29 cellular contexts compared by ENCODE assay signal in the genomic region with DNA sequence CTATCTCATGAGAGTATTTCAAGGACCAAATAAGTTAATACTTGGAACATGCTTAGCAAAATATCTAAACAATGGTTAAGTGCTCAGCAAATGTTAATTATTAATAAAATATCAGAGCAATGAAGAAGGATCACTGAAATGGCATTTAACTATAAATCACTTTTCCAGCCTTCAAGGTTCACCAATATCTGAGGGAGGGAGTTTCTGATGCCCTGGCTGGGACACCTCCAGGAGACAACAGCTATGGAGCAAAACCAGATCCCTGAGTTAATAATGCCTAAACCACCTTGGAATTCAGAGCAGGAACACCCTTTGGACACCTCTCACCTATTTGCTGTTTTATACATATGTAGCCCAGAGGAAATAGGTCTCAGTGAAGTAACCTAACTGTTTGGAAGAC.
"Had no signal": no experiment of that assay in that cellular context is flagged by ENCODE, and none has a peak within 500 bp of the region (broad histone marks: within the 10 kb centered on the region; RNA-seq: fewer than 3 reads in every experiment).

No MANE protein-coding gene starts in this region.

- H3K4me1 Mint-ChIP-seq: memory B cell, natural killer cell had no signal

- ATAC-seq: foreskin keratinocyte; gastroesophageal sphincter; heart left ventricle; left lobe of liver; natural killer cell; pancreas; sciatic nerve; stimulated activated naive CD8-positive, alpha-beta T cell treated with anti-CD3 and anti-CD28 coated beads, Interleukin-15, amount 100 ng/mL, for 72 hours had no signal

- H3K4me2 ChIP-seq: hepatocyte, smooth muscle cell had no signal

- H3K36me3 Mint-ChIP-seq: memory B cell, natural killer cell, type B pancreatic cell had no signal

- H3K27ac ChIP-seq: coronary artery, foreskin keratinocyte, heart left ventricle, hepatocyte, neutrophil, pancreas, right atrium auricular region, thyroid gland had no signal

- H3K9me3 ChIP-seq: esophagus muscularis mucosa, gastroesophageal sphincter, heart left ventricle, neutrophil, pancreas, right atrium auricular region, thyroid gland had no signal

- DNase-seq: dermis blood vessel endothelial cell; effector memory CD4-positive, alpha-beta T cell; foreskin keratinocyte; heart left ventricle; islet precursor cell; natural killer cell; pancreas; stimulated activated CD4-positive, alpha-beta T cell treated with anti-CD3 and anti-CD28 coated beads, Interleukin-12 subunit alpha, Interleukin-12 subunit beta, amount 100 ng/mL, for 4 hours; stimulated activated CD4-positive, alpha-beta T cell treated with anti-CD3 and anti-CD28 coated beads, Interleukin-1b, Interleukin-23, amount 100 ng/mL, for 48 hours; stimulated activated CD4-positive, alpha-beta T cell treated with anti-CD3 and anti-CD28 coated beads, Interleukin-4, amount 100 ng/mL, for 1 hour; stimulated activated CD8-positive, alpha-beta memory T cell treated with anti-CD3 and anti-CD28 coated beads, Interleukin-4, amount 100 ng/mL, for 48 hours; stimulated activated naive CD4-positive, alpha-beta T cell; stimulated activated naive CD8-positive, alpha-beta T cell treated with anti-CD3 and anti-CD28 coated beads, Interleukin-15, amount 100 ng/mL, for 72 hours; thyroid gland had no signal

- H3K27me3 ChIP-seq: esophagus muscularis mucosa, gastroesophageal sphincter, hepatocyte, pancreas, right atrium auricular region, thyroid gland had no signal

- H3K79me2 ChIP-seq: hepatocyte had no signal

- H2AFZ ChIP-seq: hepatocyte had no signal

- H3K4me3 ChIP-seq: coronary artery, esophagus muscularis mucosa, gastroesophageal sphincter, heart left ventricle, hepatocyte, lung, pancreas, right atrium auricular region, smooth muscle cell, thyroid gland had no signal

- H3K27ac Mint-ChIP-seq: memory B cell; natural killer cell; progenitor cell of endocrine pancreas; stimulated activated naive CD8-positive, alpha-beta T cell treated with anti-CD3 and anti-CD28 coated beads, Interleukin-15, amount 100 ng/mL, for 72 hours; type B pancreatic cell had no signal

- H3K36me3 ChIP-seq: esophagus muscularis mucosa, gastroesophageal sphincter, heart left ventricle, neutrophil, pancreas, right atrium auricular region, thyroid gland had no signal

- H3K9me3 Mint-ChIP-seq: memory B cell; natural killer cell; neural crest cell; stimulated activated naive CD8-positive, alpha-beta T cell treated with anti-CD3 and anti-CD28 coated beads, Interleukin-15, amount 100 ng/mL, for 72 hours; type B pancreatic cell had no signal

- H3K4me1 ChIP-seq: foreskin keratinocyte had no signal

- H3K4me3 Mint-ChIP-seq: memory B cell; natural killer cell; neural crest cell; stimulated activated naive CD8-positive, alpha-beta T cell treated with anti-CD3 and anti-CD28 coated beads, Interleukin-15, amount 100 ng/mL, for 72 hours; type B pancreatic cell had no signal

- FAIRE-seq: endothelial cell of umbilical vein, pancreas had no signal
